8 cellular contexts compared by ENCODE assay signal in the genomic region with DNA sequence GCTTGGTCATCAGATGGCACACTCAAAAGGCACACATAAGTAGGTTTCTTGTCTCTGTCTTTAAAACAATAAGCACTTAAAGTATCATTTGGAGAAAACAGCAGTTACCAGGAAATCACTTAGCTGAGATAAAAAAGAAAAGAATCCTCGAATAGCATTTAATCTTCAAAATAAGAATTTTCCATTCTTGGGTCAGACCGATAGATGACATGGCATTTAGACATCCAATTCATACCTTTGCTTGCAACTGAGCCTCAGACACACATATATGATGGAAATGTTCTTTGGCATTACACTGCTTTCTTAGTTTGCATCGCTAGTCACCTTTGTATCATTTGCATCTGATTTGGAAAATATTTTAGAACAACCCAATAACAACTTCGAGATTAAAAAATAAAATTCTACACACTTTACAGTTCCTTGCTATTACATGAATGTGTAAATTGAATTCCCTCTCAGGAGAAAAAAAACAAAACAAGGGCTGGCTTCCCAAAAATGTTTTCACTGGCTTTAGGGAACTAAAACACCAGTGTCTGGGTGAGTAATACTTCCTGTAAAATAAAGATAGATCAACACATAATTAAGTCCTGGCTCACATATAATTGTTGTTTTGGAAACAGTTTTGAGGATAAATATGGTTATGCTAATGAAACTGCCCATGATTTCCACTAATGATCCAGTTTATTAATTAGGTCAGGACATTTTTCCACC. TPM values are rescaled to one million over a fixed set of nuclear protein-coding genes. Genes with fewer than 3 reads are reported as not detected.
DNase-seq lines count a peak whose midpoint lies in the region; ATAC-seq and TF ChIP-seq lines count a peak whose summit lies in the region.

No MANE protein-coding gene starts in this region.

- no peak for ATAC-seq in natural killer cell
- no peak for ATAC-seq in GM21423 (IDR thresholded peaks at IDR 0.05; ENCODE audit: unreplicated experiment)

- H3K27me3 ChIP-seq in KMS-11 (ENCODE audit: insufficient read depth, low read depth) (no peaks in the 10 kb centered on the region), duodenal mucosa (ENCODE audit: control insufficient read depth in 1 of 2, insufficient read depth in 2 of 2, low read length in 2 of 2) (no peaks in the 10 kb centered on the region)

- H3K36me3 ChIP-seq in KMS-11 (ENCODE audit: insufficient read depth) (no peaks in the 10 kb centered on the region), duodenal mucosa (ENCODE audit: control insufficient read depth in 1 of 2, insufficient read depth in 2 of 2, low read length in 2 of 2) (no peaks in the 10 kb centered on the region)

- H3K36me3 Mint-ChIP-seq in natural killer cell, result no peaks in the 10 kb centered on the region

- no peak for DNase-seq in AG09309 (ENCODE audit: low read depth)
- DNase-seq in natural killer cell, result no peak
- DNase-seq in COLO829 (ENCODE audit: low spot score), result no peak
- DNase-seq in retina, result no peak
- DNase-seq in posterior cingulate gyrus, result no peak

- intact Hi-C loops in natural killer cell (cut with micrococcal nuclease), result no loop called here
- intact Hi-C loops in posterior cingulate gyrus (cut with DNase I), result loop anchor here (5.0 to 10.0 kb wide), 3 partner anchors 54 to 344 kb away; a partner anchor contains a TSS

- H3K79me2 ChIP-seq in KMS-11 (ENCODE audit: insufficient read depth, low read depth), result no peaks in the 10 kb centered on the region

- H3K9me3 Mint-ChIP-seq in natural killer cell, result no peaks in the 10 kb centered on the region

- H4K20me1 ChIP-seq in KMS-11 (ENCODE audit: insufficient read depth), result no peaks in the 10 kb centered on the region

- H3K9me3 ChIP-seq in duodenal mucosa (ENCODE audit: control insufficient read depth in 1 of 2, low read length in 2 of 2), result no peaks in the 10 kb centered on the region

- H3K27me3 Mint-ChIP-seq in natural killer cell (ENCODE audit: low read depth in 2 of 2), result peaks cover 38 to 43% of the 10 kb centered on the region in 2 donors

- peak overlapping the region; percentile 81; the same call in 1 of the 2 replicates for H2AFZ ChIP-seq in KMS-11 (ENCODE audit: low read depth)

- TF ChIP-seq CTCF in AG09309 (IDR thresholded peaks at IDR 0.05; ENCODE audit: control insufficient read depth, insufficient read depth, low read depth, low read length, missing control alignments) (no peak), KMS-11 (conservative IDR thresholded peaks at IDR 0.05; ENCODE audit: low read depth, low read length) (no peak), natural killer cell (IDR thresholded peaks at IDR 0.05) (no peak)

- H3K4me3 ChIP-seq in AG09309 (ENCODE audit: control insufficient read depth, low read depth, low read length) (peak overlapping the region; percentile 81), KMS-11 (IDR thresholded peaks at IDR 0.05; ENCODE audit: insufficient read depth, low read depth, low read length) (no peak overlapping the region), duodenal mucosa (ENCODE audit: low read depth in 1 of 2, low read length in 2 of 2) (peak overlapping the region; percentile 71 to 82)

- peak overlapping the region; percentile 29 to 53 for H3K27ac Mint-ChIP-seq in natural killer cell

- H3K9ac ChIP-seq in KMS-11, result peak overlapping the region; percentile 56; the same call in 1 of the 2 replicates
- peak overlapping the region in 1 of 2 donors; percentile 49 for H3K9ac ChIP-seq in duodenal mucosa (ENCODE audit: low read depth in 1 of 2, low read length in 2 of 2)

- peak overlapping the region; percentile 60; the same call in 1 of the 2 replicates for H3K4me2 ChIP-seq in KMS-11

- peak overlapping the region; percentile 93 for H3K4me3 Mint-ChIP-seq in natural killer cell

- H3K4me1 ChIP-seq in KMS-11 (ENCODE audit: low read depth, poor library complexity, severe bottlenecking) (peaks cover 18% of the 10 kb centered on the region), duodenal mucosa (ENCODE audit: control insufficient read depth in 1 of 2, insufficient read depth in 2 of 2, low read length in 2 of 2) (peaks cover 4 to 13% of the 10 kb centered on the region in 2 donors)

- H3K27ac ChIP-seq in KMS-11 (no peak overlapping the region), duodenal mucosa (ENCODE audit: low read depth, low read length) (no peak overlapping the region)

- peaks cover 23 to 34% of the 10 kb centered on the region in 2 donors for H3K4me1 Mint-ChIP-seq in natural killer cell

RNA-seq across cellular contexts. Expression of a gene that starts 1.3 kb away (rescaled TPM):
- 1 to 10 TPM; 3.3 to 9.5 (median 4.4) TPM for total RNA-seq in natural killer cell
